In genomic region chr9:37408933-37409710, GRCh38 we compare ENCODE assay signal across 8 cellular contexts. TPM values are rescaled to one million over a fixed set of nuclear protein-coding genes. Genes with fewer than 3 reads are reported as not detected.
A peak's percentile ranks its signal among the peaks of the same experiment; 100 is the strongest.
DNase-seq lines count a peak whose midpoint lies in the region; ATAC-seq and TF ChIP-seq lines count a peak whose summit lies in the region.

No MANE protein-coding gene starts in this region.

- H3K4me3 ChIP-seq in BE2C (ENCODE audit: low read depth, low read length) (no peak overlapping the region), psoas muscle (no peak overlapping the region)

- intact Hi-C loops in psoas muscle (cut with DNase I): loop anchor here in 1 of 2 donors (10.0 kb wide), 1 partner anchor 986 kb away; the partner anchor contains the start of gene ALDH1B1

- ATAC-seq in HG02571 (IDR thresholded peaks at IDR 0.05; ENCODE audit: unreplicated experiment): peak; percentile 85
- ATAC-seq in effector memory CD8-positive, alpha-beta T cell (replicated peaks): peak; percentile 91
- ATAC-seq in psoas muscle: no peak

- H3K9me3 Mint-ChIP-seq in effector memory CD8-positive, alpha-beta T cell: no peaks in the 10 kb centered on the region

- H3K4me1 ChIP-seq in BE2C (no peaks in the 10 kb centered on the region; the same call in 1 of the 2 replicates), psoas muscle (peaks cover 18% of the 10 kb centered on the region)

- WGBS in psoas muscle, 3 donors: 86 to 89% (median 89%) methylated on average over 22 of the region's 22 CpGs

- H3K27me3 Mint-ChIP-seq in effector memory CD8-positive, alpha-beta T cell: no peaks in the 10 kb centered on the region

- peak overlapping the region; percentile 56 to 59 for H3K4me3 Mint-ChIP-seq in effector memory CD8-positive, alpha-beta T cell

- H3K36me3 ChIP-seq in BE2C: no peaks in the 10 kb centered on the region
- H3K36me3 ChIP-seq in psoas muscle (ENCODE audit: insufficient read depth in 1 of 2, low read depth in 1 of 2): no peaks in the 10 kb centered on the region

- TF ChIP-seq CTCF in GM13976 (IDR thresholded peaks at IDR 0.05; ENCODE audit: borderline replicate concordance, control extremely low read depth, extremely low read depth, insufficient read depth, missing control alignments): no peak
- no peak for TF ChIP-seq CTCF in BE2C (IDR thresholded peaks at IDR 0.05; ENCODE audit: low read depth, low read length)
- no peak for TF ChIP-seq CTCF in psoas muscle (IDR thresholded peaks at IDR 0.05)

- no peak overlapping the region for H3K27ac ChIP-seq in psoas muscle

- no peaks in the 10 kb centered on the region for H3K36me3 Mint-ChIP-seq in effector memory CD8-positive, alpha-beta T cell (ENCODE audit: insufficient read depth)

- peak; percentile 85 for DNase-seq in GM13976 (ENCODE audit: low spot score)
- peak; percentile 45 for DNase-seq in T follicular helper cell (ENCODE audit: low read depth)
- peak; percentile 42 to 61 (median 60) for DNase-seq in effector memory CD8-positive, alpha-beta T cell
- no peak for DNase-seq in GM03348 (ENCODE audit: low spot score)
- DNase-seq in NCI-H82 treated with DMSO at 0.1 percent for 48 hours (lab: John Stamatoyannopoulos, UW; ENCODE audit: unreplicated experiment): no peak
- DNase-seq in BE2C: no peak
- DNase-seq in psoas muscle: no peak

- in situ Hi-C loops in GM13976 (cut with MboI; ENCODE audit: low sequenced_read_pairs, unreplicated experiment): loop anchor here (10.0 kb wide), 2 partner anchors 374 to 414 kb away; partner anchors contain the start of gene PAX5

- H3K27me3 ChIP-seq in BE2C (no peaks in the 10 kb centered on the region), psoas muscle (ENCODE audit: insufficient read depth in 3 of 3, low read length in 2 of 3) (no peaks in the 10 kb centered on the region)

- peak overlapping the region; percentile 74 to 81 for H3K27ac Mint-ChIP-seq in effector memory CD8-positive, alpha-beta T cell

- H3K4me1 Mint-ChIP-seq in effector memory CD8-positive, alpha-beta T cell (ENCODE audit: low read depth in 2 of 2): peaks cover 16 to 18% of the 10 kb centered on the region in 2 donors

- H3K9me3 ChIP-seq in BE2C (no peaks in the 10 kb centered on the region), psoas muscle (no peaks in the 10 kb centered on the region)

RNA-seq across cellular contexts. Expression of gene GRHPR, which starts 13.4 kb away (rescaled TPM):
- polyA plus RNA-seq in BE2C (2012; ENCODE audit: insufficient read depth, insufficient read length, low read depth): 81.4 TPM
- 100 to 1,000 TPM in 3 of 4 donors, 10 to 100 TPM in 1; 74.7 to 111 (median 100) TPM for total RNA-seq in psoas muscle
- 100 to 1,000 TPM in 2 of 3 donors, 10 to 100 TPM in 1; 72.2 to 138 (median 105) TPM for polyA plus RNA-seq in psoas muscle

RNA-seq across cellular contexts. Expression of gene ZBTB5, which starts 56.1 kb away (rescaled TPM):
- 15.8 TPM for polyA plus RNA-seq in BE2C (2012; ENCODE audit: insufficient read depth, insufficient read length, low read depth)
- total RNA-seq in psoas muscle: 1 to 10 TPM; 5.2 to 6.0 (median 5.3) TPM
- 1 to 10 TPM; 2.5 to 5.3 (median 3.0) TPM for polyA plus RNA-seq in psoas muscle

Comparison
In these comparisons a context has a peak if more than half of its experiments do, and no peak if none do; other contexts are left out.
1. DNase-seq: peak in GM13976 (single experiment), T follicular helper cell (single experiment) and effector memory CD8-positive, alpha-beta T cell (3 of 3); none in GM03348 (single experiment), NCI-H82 treated with DMSO at 0.1 percent for 48 hours (single experiment), BE2C (single experiment) and psoas muscle (0 of 2).
2. ATAC-seq: peak in HG02571 (single experiment) and effector memory CD8-positive, alpha-beta T cell (single experiment); none in psoas muscle (0 of 4).